ENCODE assay signal across 8 cellular contexts in the genomic region with DNA sequence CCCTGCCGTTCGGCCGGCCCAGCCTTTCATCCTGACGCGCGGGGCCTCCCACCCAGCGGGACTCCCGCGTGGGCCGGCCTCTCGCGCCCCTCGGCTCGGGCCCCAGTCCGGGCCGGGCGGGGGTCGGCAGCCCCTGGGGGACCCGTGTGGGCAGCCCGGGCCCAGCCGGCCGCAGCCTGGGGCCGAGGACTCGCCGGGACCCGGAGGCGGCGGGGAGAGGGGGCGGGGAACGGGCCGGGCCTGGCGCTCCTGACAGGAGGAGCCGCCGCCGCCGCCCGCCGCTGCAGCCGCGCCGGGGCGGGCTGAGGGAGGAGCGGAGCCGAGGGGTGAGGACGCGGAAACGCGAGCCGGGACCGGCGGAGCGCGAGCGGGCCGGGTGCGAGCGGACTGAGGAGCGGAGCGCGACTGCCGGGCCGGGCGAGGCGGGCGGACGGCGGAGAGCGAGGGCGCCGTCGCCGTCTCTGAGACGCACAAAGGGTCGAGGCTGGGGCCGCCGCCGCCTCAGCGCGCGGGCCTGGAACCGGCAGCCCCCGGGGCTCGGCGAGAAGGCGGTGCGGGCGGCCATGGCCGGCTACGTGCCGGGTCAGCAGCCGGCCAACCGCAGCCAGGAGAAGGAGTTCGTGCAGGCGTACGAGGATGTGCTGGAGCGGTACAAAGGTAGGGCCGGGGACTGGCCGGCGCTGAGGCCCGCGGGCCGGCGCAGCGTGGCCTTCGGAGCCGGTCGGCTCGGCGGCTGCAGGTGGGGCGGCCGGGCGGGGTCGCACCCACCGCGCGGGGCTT.
A peak's percentile ranks its signal among the peaks of the same experiment; 100 is the strongest.
DNase-seq lines count a peak whose midpoint lies in the region; ATAC-seq and TF ChIP-seq lines count a peak whose summit lies in the region.

No MANE protein-coding gene starts in this region.

- peak overlapping the region; percentile 53 for H3K4me3 ChIP-seq in CD8-positive, alpha-beta T cell (ENCODE audit: low read depth, low read length)

- H3K9me3 Mint-ChIP-seq in CD8-positive, alpha-beta T cell, result no peaks in the 10 kb centered on the region

- no peak overlapping the region for H3K27ac ChIP-seq in CD8-positive, alpha-beta T cell (ENCODE audit: low read depth, low read length)

- no peaks in the 10 kb centered on the region for H3K36me3 Mint-ChIP-seq in CD8-positive, alpha-beta T cell

- H3K27me3 ChIP-seq in CD8-positive, alpha-beta T cell (ENCODE audit: insufficient read depth, low read length), result no peaks in the 10 kb centered on the region

- H3K4me1 Mint-ChIP-seq in CD8-positive, alpha-beta T cell (ENCODE audit: low read depth), result peaks cover 30% of the 10 kb centered on the region

- H3K4me1 ChIP-seq in CD8-positive, alpha-beta T cell (ENCODE audit: insufficient read depth, low read length), result peaks cover 26% of the 10 kb centered on the region

- no peak for TF ChIP-seq CTCF in CD8-positive, alpha-beta T cell (IDR thresholded peaks at IDR 0.05)

- intact Hi-C loops in CD8-positive, alpha-beta T cell (cut with DNase I, micrococcal nuclease), result loop anchor here in 1 of 2 experiments (10.0 kb wide), 2 partner anchors 270 to 620 kb away; no protein-coding TSS in a partner anchor

- POLR2A ChIA-PET in CD8-positive, alpha-beta T cell (lab: Charles Lee), result no interaction called here

- no peaks in the 10 kb centered on the region for H3K36me3 ChIP-seq in CD8-positive, alpha-beta T cell (ENCODE audit: insufficient read depth, low read length)

- no peak overlapping the region for H3K27ac Mint-ChIP-seq in CD8-positive, alpha-beta T cell

- ATAC-seq in CD8-positive, alpha-beta T cell, result peak; percentile 79
- peak; percentile 44 for ATAC-seq in GM21390 (IDR thresholded peaks at IDR 0.05; ENCODE audit: unreplicated experiment)

- no peaks in the 10 kb centered on the region for H3K9me3 ChIP-seq in CD8-positive, alpha-beta T cell (ENCODE audit: low read length)

- CTCF ChIA-PET in CD8-positive, alpha-beta T cell (lab: Charles Lee), result interaction anchor here (1.0 to 4.5 kb wide), 8 partner anchors 7 to 153 kb away, joined by 3 to 35 read pairs (median 17); no protein-coding TSS in a partner anchor

- peak; percentile 27 to 78 (median 54) for DNase-seq in CD8-positive, alpha-beta T cell
- DNase-seq in NCI-H2029 (lab: John Stamatoyannopoulos, UW), result peak; percentile 99
- peak; percentile 51 to 55 for DNase-seq in activated CD4-positive, alpha-beta T cell treated with anti-CD3 and anti-CD28 coated beads, Interleukin-2, amount 50 U/mL, for 4 hours
- DNase-seq in effector CD4-positive, alpha-beta T cell, result peak; percentile 26
- peak; percentile 69 to 81 for DNase-seq in lung microvascular endothelial cell (ENCODE audit: low read depth in 2 of 2)
- peak; percentile 26 for DNase-seq in stimulated activated CD8-positive, alpha-beta memory T cell treated with anti-CD3 and anti-CD28 coated beads, Interleukin-15, amount 100 ng/mL, for 24 hours (ENCODE audit: low read depth)
- no peak for DNase-seq in cerebellar cortex (ENCODE audit: low spot score)

- H3K27me3 Mint-ChIP-seq in CD8-positive, alpha-beta T cell (ENCODE audit: low read depth), result peaks cover 2% of the 10 kb centered on the region

- H3K4me3 Mint-ChIP-seq in CD8-positive, alpha-beta T cell, result peak overlapping the region; percentile 86
